ENCODE assay signal across 28 cellular contexts in genomic region chr13:75329097-75329496, GRCh38.
"Had no signal": no experiment of that assay in that cellular context is flagged by ENCODE, and none has a peak within 500 bp of the region (broad histone marks: within the 10 kb centered on the region; RNA-seq: fewer than 3 reads in every experiment).

No MANE protein-coding gene starts in this region.

- DNase-seq: activated CD4-positive, alpha-beta T cell treated with anti-CD3 and anti-CD28 coated beads for 48 hours; activated CD4-positive, CD25-positive, alpha-beta regulatory T cell; activated CD8-positive, alpha-beta memory T cell treated with anti-CD3 and anti-CD28 coated beads, Interleukin-2, amount 10 ng/mL, durations not matched to agents 7 days and 5 days; activated CD8-positive, alpha-beta T cell treated with anti-CD3 and anti-CD28 coated beads for 36 hours; activated gamma-delta T cell treated with Interleukin-2 at 50 U/mL for 16 hours; activated T-cell treated with anti-CD3 and anti-CD28 coated beads for 4 hours; anterior cingulate cortex; caudate nucleus; effector CD4-positive, alpha-beta T cell; hippocampal formation; left ventricle myocardium inferior; midbrain; nucleus accumbens; sigmoid colon; stimulated activated CD4-positive, alpha-beta T cell treated with anti-CD3 and anti-CD28 coated beads, Interleukin-15, amount 100 ng/mL, for 24 hours; stimulated activated naive CD4-positive, alpha-beta T cell treated with Interleukin-2 at 50 U/mL for 16 hours; substantia nigra; T-cell; T-helper 9 cell; tibial artery had no signal

- ATAC-seq: activated CD8-positive, alpha-beta memory T cell treated with anti-CD3 and anti-CD28 coated beads, Interleukin-2, amount 10 ng/mL, durations not matched to agents 7 days and 5 days; activated CD8-positive, alpha-beta T cell treated with anti-CD3 and anti-CD28 coated beads for 36 hours; SK-N-SH treated with all-trans-retinoic acid at 6 μM for 48 hours; T-cell had no signal

- H3K4me3 Mint-ChIP-seq: activated CD8-positive, alpha-beta memory T cell treated with anti-CD3 and anti-CD28 coated beads, Interleukin-2, amount 10 ng/mL, durations not matched to agents 7 days and 5 days; activated CD8-positive, alpha-beta T cell treated with anti-CD3 and anti-CD28 coated beads for 36 hours; activated naive CD4-positive, alpha-beta T cell treated with anti-CD3 and anti-CD28 coated beads, Interleukin-2, amount 50 U/mL, for 24 hours; brain; dendritic cell treated with granulocyte-macrophage colony-stimulating factor and Interleukin-4, amounts not matched to agents 40 ng/mL and 50 ng/mL, for 4 days; T-cell had no signal

- H3K4me2 ChIP-seq: smooth muscle cell had no signal

- H3K27me3 ChIP-seq: sigmoid colon, tibial artery had no signal

- H3K4me1 ChIP-seq: tibial artery had no signal

- H3K9me3 ChIP-seq: left ventricle myocardium inferior, sigmoid colon, tibial artery had no signal

- H3K27ac ChIP-seq: sigmoid colon, tibial artery had no signal

- H3K36me3 Mint-ChIP-seq: activated CD8-positive, alpha-beta memory T cell treated with anti-CD3 and anti-CD28 coated beads, Interleukin-2, amount 10 ng/mL, durations not matched to agents 7 days and 5 days; activated naive CD4-positive, alpha-beta T cell treated with anti-CD3 and anti-CD28 coated beads, Interleukin-2, amount 50 U/mL, for 24 hours; brain; T-cell had no signal

- H3K27ac Mint-ChIP-seq: activated CD8-positive, alpha-beta memory T cell treated with anti-CD3 and anti-CD28 coated beads, Interleukin-2, amount 10 ng/mL, durations not matched to agents 7 days and 5 days; activated CD8-positive, alpha-beta T cell treated with anti-CD3 and anti-CD28 coated beads for 36 hours; activated naive CD4-positive, alpha-beta T cell treated with anti-CD3 and anti-CD28 coated beads, Interleukin-2, amount 50 U/mL, for 24 hours; brain; dendritic cell treated with granulocyte-macrophage colony-stimulating factor and Interleukin-4, amounts not matched to agents 40 ng/mL and 50 ng/mL, for 4 days had no signal

- H3K4me3 ChIP-seq: left ventricle myocardium inferior, sigmoid colon, smooth muscle cell, tibial artery had no signal

- FAIRE-seq: endometrium, frontal cortex, urothelium cell line had no signal

- H3K9me3 Mint-ChIP-seq: activated CD8-positive, alpha-beta T cell treated with anti-CD3 and anti-CD28 coated beads for 36 hours; activated naive CD4-positive, alpha-beta T cell treated with anti-CD3 and anti-CD28 coated beads, Interleukin-2, amount 50 U/mL, for 24 hours; brain; dendritic cell treated with granulocyte-macrophage colony-stimulating factor and Interleukin-4, amounts not matched to agents 40 ng/mL and 50 ng/mL, for 4 days; T-cell had no signal

- H3K36me3 ChIP-seq: sigmoid colon had no signal

- H3K27me3 Mint-ChIP-seq: activated CD8-positive, alpha-beta T cell treated with anti-CD3 and anti-CD28 coated beads for 36 hours; activated naive CD4-positive, alpha-beta T cell treated with anti-CD3 and anti-CD28 coated beads, Interleukin-2, amount 50 U/mL, for 24 hours; brain; T-cell had no signal
